Comparison of ENCODE assay signal across 1 cellular context in the genomic region with DNA sequence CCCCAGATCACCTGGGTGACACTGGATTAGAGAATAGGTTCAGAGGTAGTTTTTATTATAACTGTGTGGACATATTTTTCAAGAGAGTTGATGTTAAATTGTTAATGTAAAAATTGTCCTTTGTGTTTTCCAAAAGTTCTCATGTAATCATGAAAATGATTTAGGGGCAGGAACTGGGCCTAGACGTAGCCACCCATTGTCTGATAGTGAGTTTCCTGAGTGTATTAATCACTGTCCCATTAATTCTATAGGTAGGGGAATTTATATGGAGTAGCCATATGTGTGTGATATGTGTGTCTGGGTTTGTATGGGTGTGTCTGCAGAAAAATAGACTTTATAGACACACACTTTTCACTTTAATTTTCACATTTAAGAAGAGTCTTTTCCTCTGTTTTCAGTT.
TF ChIP-seq lines count a peak whose summit lies in the region.

No MANE protein-coding gene starts in this region.

TF ChIP-seq in GM23338, 12 proteins besides CTCF, POLR2A, EP300 and RAD21 (continued from another document):
- TF ChIP-seq, protein P1, sequence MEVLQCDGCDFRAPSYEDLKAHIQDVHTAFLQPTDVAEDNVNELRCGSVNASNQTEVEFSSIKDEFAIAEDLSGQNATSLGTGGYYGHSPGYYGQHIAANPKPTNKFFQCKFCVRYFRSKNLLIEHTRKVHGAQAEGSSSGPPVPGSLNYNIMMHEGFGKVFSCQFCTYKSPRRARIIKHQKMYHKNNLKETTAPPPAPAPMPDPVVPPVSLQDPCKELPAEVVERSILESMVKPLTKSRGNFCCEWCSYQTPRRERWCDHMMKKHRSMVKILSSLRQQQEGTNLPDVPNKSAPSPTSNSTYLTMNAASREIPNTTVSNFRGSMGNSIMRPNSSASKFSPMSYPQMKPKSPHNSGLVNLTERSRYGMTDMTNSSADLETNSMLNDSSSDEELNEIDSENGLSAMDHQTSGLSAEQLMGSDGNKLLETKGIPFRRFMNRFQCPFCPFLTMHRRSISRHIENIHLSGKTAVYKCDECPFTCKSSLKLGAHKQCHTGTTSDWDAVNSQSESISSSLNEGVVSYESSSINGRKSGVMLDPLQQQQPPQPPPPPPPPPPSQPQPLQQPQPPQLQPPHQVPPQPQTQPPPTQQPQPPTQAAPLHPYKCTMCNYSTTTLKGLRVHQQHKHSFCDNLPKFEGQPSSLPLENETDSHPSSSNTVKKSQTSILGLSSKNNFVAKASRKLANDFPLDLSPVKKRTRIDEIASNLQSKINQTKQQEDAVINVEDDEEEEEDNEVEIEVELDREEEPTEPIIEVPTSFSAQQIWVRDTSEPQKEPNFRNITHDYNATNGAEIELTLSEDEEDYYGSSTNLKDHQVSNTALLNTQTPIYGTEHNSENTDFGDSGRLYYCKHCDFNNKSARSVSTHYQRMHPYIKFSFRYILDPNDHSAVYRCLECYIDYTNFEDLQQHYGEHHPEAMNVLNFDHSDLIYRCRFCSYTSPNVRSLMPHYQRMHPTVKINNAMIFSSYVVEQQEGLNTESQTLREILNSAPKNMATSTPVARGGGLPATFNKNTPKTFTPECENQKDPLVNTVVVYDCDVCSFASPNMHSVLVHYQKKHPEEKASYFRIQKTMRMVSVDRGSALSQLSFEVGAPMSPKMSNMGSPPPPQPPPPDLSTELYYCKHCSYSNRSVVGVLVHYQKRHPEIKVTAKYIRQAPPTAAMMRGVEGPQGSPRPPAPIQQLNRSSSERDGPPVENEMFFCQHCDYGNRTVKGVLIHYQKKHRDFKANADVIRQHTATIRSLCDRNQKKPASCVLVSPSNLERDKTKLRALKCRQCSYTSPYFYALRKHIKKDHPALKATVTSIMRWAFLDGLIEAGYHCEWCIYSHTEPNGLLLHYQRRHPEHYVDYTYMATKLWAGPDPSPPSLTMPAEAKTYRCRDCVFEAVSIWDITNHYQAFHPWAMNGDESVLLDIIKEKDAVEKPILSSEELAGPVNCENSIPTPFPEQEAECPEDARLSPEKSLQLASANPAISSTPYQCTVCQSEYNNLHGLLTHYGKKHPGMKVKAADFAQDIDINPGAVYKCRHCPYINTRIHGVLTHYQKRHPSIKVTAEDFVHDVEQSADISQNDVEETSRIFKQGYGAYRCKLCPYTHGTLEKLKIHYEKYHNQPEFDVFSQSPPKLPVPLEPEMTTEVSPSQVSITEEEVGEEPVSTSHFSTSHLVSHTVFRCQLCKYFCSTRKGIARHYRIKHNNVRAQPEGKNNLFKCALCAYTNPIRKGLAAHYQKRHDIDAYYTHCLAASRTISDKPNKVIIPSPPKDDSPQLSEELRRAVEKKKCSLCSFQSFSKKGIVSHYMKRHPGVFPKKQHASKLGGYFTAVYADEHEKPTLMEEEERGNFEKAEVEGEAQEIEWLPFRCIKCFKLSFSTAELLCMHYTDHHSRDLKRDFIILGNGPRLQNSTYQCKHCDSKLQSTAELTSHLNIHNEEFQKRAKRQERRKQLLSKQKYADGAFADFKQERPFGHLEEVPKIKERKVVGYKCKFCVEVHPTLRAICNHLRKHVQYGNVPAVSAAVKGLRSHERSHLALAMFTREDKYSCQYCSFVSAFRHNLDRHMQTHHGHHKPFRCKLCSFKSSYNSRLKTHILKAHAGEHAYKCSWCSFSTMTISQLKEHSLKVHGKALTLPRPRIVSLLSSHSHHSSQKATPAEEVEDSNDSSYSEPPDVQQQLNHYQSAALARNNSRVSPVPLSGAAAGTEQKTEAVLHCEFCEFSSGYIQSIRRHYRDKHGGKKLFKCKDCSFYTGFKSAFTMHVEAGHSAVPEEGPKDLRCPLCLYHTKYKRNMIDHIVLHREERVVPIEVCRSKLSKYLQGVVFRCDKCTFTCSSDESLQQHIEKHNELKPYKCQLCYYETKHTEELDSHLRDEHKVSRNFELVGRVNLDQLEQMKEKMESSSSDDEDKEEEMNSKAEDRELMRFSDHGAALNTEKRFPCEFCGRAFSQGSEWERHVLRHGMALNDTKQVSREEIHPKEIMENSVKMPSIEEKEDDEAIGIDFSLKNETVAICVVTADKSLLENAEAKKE (CRISPR knock-in tag; IDR thresholded peaks at IDR 0.05) = no peak
- TF ChIP-seq STAT1 (IDR thresholded peaks at IDR 0.05; ENCODE audit: unreplicated experiment) (no peak), POLR2AphosphoS5 (IDR thresholded peaks at IDR 0.05; ENCODE audit: low read depth) (no peak), NANOG (IDR thresholded peaks at IDR 0.05; ENCODE audit: borderline replicate concordance) (no peak), EZH2phosphoT487 (IDR thresholded peaks at IDR 0.05; ENCODE audit: unreplicated experiment) (no peak), EZH2 (IDR thresholded peaks at IDR 0.05; ENCODE audit: low read depth, unreplicated experiment) (no peak), JUNB (IDR thresholded peaks at IDR 0.05; ENCODE audit: unreplicated experiment) (no peak), CREB1 (CRISPR knock-in tag; IDR thresholded peaks at IDR 0.05; ENCODE audit: low read depth) (no peak)
- TF ChIP-seq, protein P2, sequence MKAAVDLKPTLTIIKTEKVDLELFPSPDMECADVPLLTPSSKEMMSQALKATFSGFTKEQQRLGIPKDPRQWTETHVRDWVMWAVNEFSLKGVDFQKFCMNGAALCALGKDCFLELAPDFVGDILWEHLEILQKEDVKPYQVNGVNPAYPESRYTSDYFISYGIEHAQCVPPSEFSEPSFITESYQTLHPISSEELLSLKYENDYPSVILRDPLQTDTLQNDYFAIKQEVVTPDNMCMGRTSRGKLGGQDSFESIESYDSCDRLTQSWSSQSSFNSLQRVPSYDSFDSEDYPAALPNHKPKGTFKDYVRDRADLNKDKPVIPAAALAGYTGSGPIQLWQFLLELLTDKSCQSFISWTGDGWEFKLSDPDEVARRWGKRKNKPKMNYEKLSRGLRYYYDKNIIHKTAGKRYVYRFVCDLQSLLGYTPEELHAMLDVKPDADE (IDR thresholded peaks at IDR 0.05) = no peak
- TF ChIP-seq, protein P3, sequence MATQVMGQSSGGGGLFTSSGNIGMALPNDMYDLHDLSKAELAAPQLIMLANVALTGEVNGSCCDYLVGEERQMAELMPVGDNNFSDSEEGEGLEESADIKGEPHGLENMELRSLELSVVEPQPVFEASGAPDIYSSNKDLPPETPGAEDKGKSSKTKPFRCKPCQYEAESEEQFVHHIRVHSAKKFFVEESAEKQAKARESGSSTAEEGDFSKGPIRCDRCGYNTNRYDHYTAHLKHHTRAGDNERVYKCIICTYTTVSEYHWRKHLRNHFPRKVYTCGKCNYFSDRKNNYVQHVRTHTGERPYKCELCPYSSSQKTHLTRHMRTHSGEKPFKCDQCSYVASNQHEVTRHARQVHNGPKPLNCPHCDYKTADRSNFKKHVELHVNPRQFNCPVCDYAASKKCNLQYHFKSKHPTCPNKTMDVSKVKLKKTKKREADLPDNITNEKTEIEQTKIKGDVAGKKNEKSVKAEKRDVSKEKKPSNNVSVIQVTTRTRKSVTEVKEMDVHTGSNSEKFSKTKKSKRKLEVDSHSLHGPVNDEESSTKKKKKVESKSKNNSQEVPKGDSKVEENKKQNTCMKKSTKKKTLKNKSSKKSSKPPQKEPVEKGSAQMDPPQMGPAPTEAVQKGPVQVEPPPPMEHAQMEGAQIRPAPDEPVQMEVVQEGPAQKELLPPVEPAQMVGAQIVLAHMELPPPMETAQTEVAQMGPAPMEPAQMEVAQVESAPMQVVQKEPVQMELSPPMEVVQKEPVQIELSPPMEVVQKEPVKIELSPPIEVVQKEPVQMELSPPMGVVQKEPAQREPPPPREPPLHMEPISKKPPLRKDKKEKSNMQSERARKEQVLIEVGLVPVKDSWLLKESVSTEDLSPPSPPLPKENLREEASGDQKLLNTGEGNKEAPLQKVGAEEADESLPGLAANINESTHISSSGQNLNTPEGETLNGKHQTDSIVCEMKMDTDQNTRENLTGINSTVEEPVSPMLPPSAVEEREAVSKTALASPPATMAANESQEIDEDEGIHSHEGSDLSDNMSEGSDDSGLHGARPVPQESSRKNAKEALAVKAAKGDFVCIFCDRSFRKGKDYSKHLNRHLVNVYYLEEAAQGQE (IDR thresholded peaks at IDR 0.05; ENCODE audit: unreplicated experiment) = no peak
